ENCODE assay signal across 29 cellular contexts in genomic region chr11:129944696-129945095, GRCh38.
"Had no signal": no experiment of that assay in that cellular context is flagged by ENCODE, and none has a peak within 500 bp of the region (broad histone marks: within the 10 kb centered on the region; RNA-seq: fewer than 3 reads in every experiment).

No MANE protein-coding gene starts in this region.

- H3K4me3 ChIP-seq: ovary, psoas muscle, right lobe of liver, sigmoid colon, stomach, thoracic aorta, thyroid gland, tibial nerve, upper lobe of left lung, vagina had no signal

- H2AFZ ChIP-seq: parathyroid adenoma had no signal

- H3K9me3 ChIP-seq: neutrophil, ovary, psoas muscle, right lobe of liver, sigmoid colon, stomach, thoracic aorta, thyroid gland, tibial nerve, upper lobe of left lung, vagina had no signal

- H3K9me3 Mint-ChIP-seq: natural killer cell treated with Interleukin-12 subunit alpha and Interleukin-12 subunit beta and Interleukin-15 and Interleukin-18, amount 100 ng/mL, for 72 hours; nephron progenitor cell; neural crest cell; stimulated activated effector memory CD8-positive, alpha-beta T cell treated with anti-CD3 and anti-CD28 coated beads, Interleukin-12 subunit alpha, Interleukin-12 subunit beta, amount 100 ng/mL, for 72 hours; stimulated activated naive B cell treated with anti-CD40 and anti-IgM and Interleukin-4, amounts not matched to agents 10 μg/mL and 1 μg/mL and 100 μg/mL, for 72 hours; stimulated activated naive CD8-positive, alpha-beta T cell treated with anti-CD3 and anti-CD28 coated beads, Interleukin-15, Interleukin-2, amounts not matched to agents 100 ng/mL and 50 ng/mL, for 24 hours had no signal

- ATAC-seq: natural killer cell treated with Interleukin-12 subunit alpha and Interleukin-12 subunit beta and Interleukin-15 and Interleukin-18, amount 100 ng/mL, for 72 hours; psoas muscle; right cardiac atrium; right lobe of liver; stimulated activated effector memory CD8-positive, alpha-beta T cell treated with anti-CD3 and anti-CD28 coated beads, Interleukin-12 subunit alpha, Interleukin-12 subunit beta, amount 100 ng/mL, for 72 hours; stimulated activated naive B cell treated with anti-CD40 and anti-IgM and Interleukin-4, amounts not matched to agents 10 μg/mL and 1 μg/mL and 100 μg/mL, for 72 hours had no signal

- H3K27ac Mint-ChIP-seq: natural killer cell treated with Interleukin-12 subunit alpha and Interleukin-12 subunit beta and Interleukin-15 and Interleukin-18, amount 100 ng/mL, for 72 hours; progenitor cell of endocrine pancreas; stimulated activated effector memory CD8-positive, alpha-beta T cell treated with anti-CD3 and anti-CD28 coated beads, Interleukin-12 subunit alpha, Interleukin-12 subunit beta, amount 100 ng/mL, for 72 hours; stimulated activated naive B cell treated with anti-CD40 and anti-IgM and Interleukin-4, amounts not matched to agents 10 μg/mL and 1 μg/mL and 100 μg/mL, for 72 hours; stimulated activated naive CD8-positive, alpha-beta T cell treated with anti-CD3 and anti-CD28 coated beads, Interleukin-15, Interleukin-2, amounts not matched to agents 100 ng/mL and 50 ng/mL, for 24 hours had no signal

- H3K4me1 ChIP-seq: parathyroid adenoma, psoas muscle, right lobe of liver, sigmoid colon, tibial nerve, vagina had no signal

- H3K4me3 Mint-ChIP-seq: natural killer cell treated with Interleukin-12 subunit alpha and Interleukin-12 subunit beta and Interleukin-15 and Interleukin-18, amount 100 ng/mL, for 72 hours; nephron progenitor cell; neural crest cell; stimulated activated effector memory CD8-positive, alpha-beta T cell treated with anti-CD3 and anti-CD28 coated beads, Interleukin-12 subunit alpha, Interleukin-12 subunit beta, amount 100 ng/mL, for 72 hours; stimulated activated naive B cell treated with anti-CD40 and anti-IgM and Interleukin-4, amounts not matched to agents 10 μg/mL and 1 μg/mL and 100 μg/mL, for 72 hours; stimulated activated naive CD8-positive, alpha-beta T cell treated with anti-CD3 and anti-CD28 coated beads, Interleukin-15, Interleukin-2, amounts not matched to agents 100 ng/mL and 50 ng/mL, for 24 hours had no signal

- DNase-seq: nephron progenitor cell; nucleus accumbens; ovary; posterior cingulate gyrus; psoas muscle; right cardiac atrium; right lobe of liver; sigmoid colon; small intestine; stimulated activated CD4-positive, alpha-beta T cell treated with anti-CD3 and anti-CD28 coated beads, Interleukin-15, amount 100 ng/mL, for 24 hours; stimulated activated CD4-positive, alpha-beta T cell treated with anti-CD3 and anti-CD28 coated beads, Interleukin-2, amount 100 ng/mL, for 24 hours; stimulated activated CD4-positive, alpha-beta T cell treated with anti-CD3 and anti-CD28 coated beads, Interleukin-2, amount 100 ng/mL, for 48 hours; stimulated activated CD4-positive, alpha-beta T cell treated with anti-CD3 and anti-CD28 coated beads, Interleukin-4, amount 100 ng/mL, for 24 hours; stimulated activated naive B cell treated with anti-CD40 and anti-IgM and Interleukin-4, amounts not matched to agents 10 μg/mL and 1 μg/mL and 100 μg/mL, for 72 hours; stimulated activated naive CD4-positive, alpha-beta T cell treated with Interleukin-2 at 50 U/mL for 16 hours; stomach; thyroid gland; trophoblast cell had no signal

- H3K27ac ChIP-seq: neutrophil, ovary, parathyroid adenoma, psoas muscle, right lobe of liver, sigmoid colon, stomach, thoracic aorta, thyroid gland, tibial nerve, upper lobe of left lung, vagina had no signal

- H3K36me3 ChIP-seq: ovary, thyroid gland had no signal

- H3K4me1 Mint-ChIP-seq: neural crest cell had no signal

- H3K27me3 ChIP-seq: neutrophil, ovary, right lobe of liver, sigmoid colon, stomach, thyroid gland, tibial nerve, upper lobe of left lung, vagina had no signal

- H3K9ac ChIP-seq: parathyroid adenoma had no signal

- H3K27me3 Mint-ChIP-seq: natural killer cell treated with Interleukin-12 subunit alpha and Interleukin-12 subunit beta and Interleukin-15 and Interleukin-18, amount 100 ng/mL, for 72 hours; progenitor cell of endocrine pancreas; stimulated activated naive B cell treated with anti-CD40 and anti-IgM and Interleukin-4, amounts not matched to agents 10 μg/mL and 1 μg/mL and 100 μg/mL, for 72 hours; stimulated activated naive CD8-positive, alpha-beta T cell treated with anti-CD3 and anti-CD28 coated beads, Interleukin-15, Interleukin-2, amounts not matched to agents 100 ng/mL and 50 ng/mL, for 24 hours had no signal

- H3K79me2 ChIP-seq: parathyroid adenoma had no signal
